In genomic region chr22:49301398-49302149, GRCh38 we compare ENCODE assay signal across 17 cellular contexts.
DNase-seq lines count a peak whose midpoint lies in the region; ATAC-seq and TF ChIP-seq lines count a peak whose summit lies in the region.
"Had no signal": no experiment of that assay in that cellular context is flagged by ENCODE, and none has a peak within 500 bp of the region (broad histone marks: within the 10 kb centered on the region; RNA-seq: fewer than 3 reads in every experiment).

No MANE protein-coding gene starts in this region.

- H3K4me3 Mint-ChIP-seq in natural killer cell (no peak overlapping the region), endodermal cell (no peak overlapping the region), progenitor cell of endocrine pancreas (ENCODE audit: low read depth) (no peak overlapping the region)
- no peak overlapping the region for H3K4me3 Mint-ChIP-seq in natural killer cell treated with Interleukin-12 subunit alpha and Interleukin-12 subunit beta and Interleukin-15 and Interleukin-18, amount 100 ng/mL, for 72 hours
- no peak overlapping the region for H3K4me3 Mint-ChIP-seq in stimulated activated effector memory CD8-positive, alpha-beta T cell treated with anti-CD3 and anti-CD28 coated beads, Interleukin-12 subunit alpha, Interleukin-12 subunit beta, amount 100 ng/mL, for 72 hours
- H3K4me3 Mint-ChIP-seq: CD8-positive, alpha-beta memory T cell had no signal

- H3K4me3 ChIP-seq in endodermal cell (ENCODE audit: low read length), result no peak overlapping the region

- H3K9ac ChIP-seq in endodermal cell (ENCODE audit: extremely low read depth, low read length, poor library complexity, severe bottlenecking), result no peak overlapping the region

- H3K4me1 ChIP-seq in endodermal cell (ENCODE audit: control insufficient read depth, insufficient read depth, low read length), result no peaks in the 10 kb centered on the region

- no peaks in the 10 kb centered on the region for H3K27me3 Mint-ChIP-seq in natural killer cell (ENCODE audit: low read depth in 2 of 2)
- H3K27me3 Mint-ChIP-seq in natural killer cell treated with Interleukin-12 subunit alpha and Interleukin-12 subunit beta and Interleukin-15 and Interleukin-18, amount 100 ng/mL, for 72 hours, result peaks cover 0 to 11% of the 10 kb centered on the region in 2 donors
- H3K27me3 Mint-ChIP-seq in endodermal cell (ENCODE audit: insufficient read depth), result no peaks in the 10 kb centered on the region
- peaks cover 12% of the 10 kb centered on the region for H3K27me3 Mint-ChIP-seq in progenitor cell of endocrine pancreas

- H3K9me3 Mint-ChIP-seq in natural killer cell (no peaks in the 10 kb centered on the region), endodermal cell (no peaks in the 10 kb centered on the region), progenitor cell of endocrine pancreas (ENCODE audit: low read depth) (no peaks in the 10 kb centered on the region)
- H3K9me3 Mint-ChIP-seq in natural killer cell treated with Interleukin-12 subunit alpha and Interleukin-12 subunit beta and Interleukin-15 and Interleukin-18, amount 100 ng/mL, for 72 hours, result no peaks in the 10 kb centered on the region
- no peaks in the 10 kb centered on the region for H3K9me3 Mint-ChIP-seq in stimulated activated effector memory CD8-positive, alpha-beta T cell treated with anti-CD3 and anti-CD28 coated beads, Interleukin-12 subunit alpha, Interleukin-12 subunit beta, amount 100 ng/mL, for 72 hours

- no peak overlapping the region for H3K27ac Mint-ChIP-seq in natural killer cell
- no peak overlapping the region for H3K27ac Mint-ChIP-seq in natural killer cell treated with Interleukin-12 subunit alpha and Interleukin-12 subunit beta and Interleukin-15 and Interleukin-18, amount 100 ng/mL, for 72 hours
- no peak overlapping the region for H3K27ac Mint-ChIP-seq in endodermal cell
- H3K27ac Mint-ChIP-seq in progenitor cell of endocrine pancreas, result no peak overlapping the region
- no peak overlapping the region for H3K27ac Mint-ChIP-seq in stimulated activated effector memory CD8-positive, alpha-beta T cell treated with anti-CD3 and anti-CD28 coated beads, Interleukin-12 subunit alpha, Interleukin-12 subunit beta, amount 100 ng/mL, for 72 hours
- H3K27ac Mint-ChIP-seq: CD8-positive, alpha-beta memory T cell had no signal

- TF ChIP-seq CTCF in natural killer cell (IDR thresholded peaks at IDR 0.05) (no peak), endodermal cell (conservative IDR thresholded peaks at IDR 0.05) (no peak), progenitor cell of endocrine pancreas (IDR thresholded peaks at IDR 0.05; ENCODE audit: unreplicated experiment) (no peak)

- H3K36me3 Mint-ChIP-seq in natural killer cell (no peaks in the 10 kb centered on the region), endodermal cell (ENCODE audit: low read depth) (no peaks in the 10 kb centered on the region), progenitor cell of endocrine pancreas (ENCODE audit: insufficient read depth) (no peaks in the 10 kb centered on the region)
- no peaks in the 10 kb centered on the region for H3K36me3 Mint-ChIP-seq in natural killer cell treated with Interleukin-12 subunit alpha and Interleukin-12 subunit beta and Interleukin-15 and Interleukin-18, amount 100 ng/mL, for 72 hours
- H3K36me3 Mint-ChIP-seq in stimulated activated effector memory CD8-positive, alpha-beta T cell treated with anti-CD3 and anti-CD28 coated beads, Interleukin-12 subunit alpha, Interleukin-12 subunit beta, amount 100 ng/mL, for 72 hours, result peaks cover 5% of the 10 kb centered on the region
- H3K36me3 Mint-ChIP-seq: CD8-positive, alpha-beta memory T cell had no signal

- H3K27ac ChIP-seq in endodermal cell (ENCODE audit: low read depth, low read length), result no peak overlapping the region
- H3K27ac ChIP-seq: neutrophil had no signal

- H3K27me3 ChIP-seq in endodermal cell (ENCODE audit: control insufficient read depth, insufficient read depth, low read length, poor library complexity, severe bottlenecking), result no peaks in the 10 kb centered on the region
- H3K27me3 ChIP-seq: neutrophil had no signal

- WGBS in endodermal cell (ENCODE audit: insufficient coverage in 1 of 2, insufficient read length in 1 of 2), 2 experiments, result 88 to 93% methylated on average over 23 to 37 of the region's 37 CpGs

- no peaks in the 10 kb centered on the region for H3K9me3 ChIP-seq in endodermal cell (ENCODE audit: control insufficient read depth, low read length)
- H3K9me3 ChIP-seq: neutrophil had no signal

- no peaks in the 10 kb centered on the region for H3K36me3 ChIP-seq in endodermal cell (ENCODE audit: control insufficient read depth, insufficient read depth, low read length)
- H3K36me3 ChIP-seq: neutrophil had no signal

- ATAC-seq in natural killer cell, result no peak
- no peak for ATAC-seq in natural killer cell treated with Interleukin-12 subunit alpha and Interleukin-12 subunit beta and Interleukin-15 and Interleukin-18, amount 100 ng/mL, for 72 hours
- no peak for ATAC-seq in stimulated activated effector memory CD8-positive, alpha-beta T cell treated with anti-CD3 and anti-CD28 coated beads, Interleukin-12 subunit alpha, Interleukin-12 subunit beta, amount 100 ng/mL, for 72 hours
- ATAC-seq: activated CD4-positive, CD25-positive, alpha-beta regulatory T cell treated with anti-CD3 and anti-CD28 coated beads, Interleukin-2, amount 50 U/mL, for 24 hours; left colon had no signal

- DNase-seq in natural killer cell, result peak; percentile 12
- no peak for DNase-seq in natural killer cell treated with Interleukin-12 subunit alpha and Interleukin-12 subunit beta and Interleukin-15 and Interleukin-18, amount 100 ng/mL, for 72 hours (ENCODE audit: low spot score)
- peak; percentile 43 for DNase-seq in endodermal cell
- peak; percentile 8 for DNase-seq in progenitor cell of endocrine pancreas (ENCODE audit: low spot score, unreplicated experiment)
- DNase-seq in NCI-H2029 treated with DMSO at 0.1 percent for 48 hours (lab: John Stamatoyannopoulos, UW), result no peak
- no peak for DNase-seq in stimulated activated effector memory CD8-positive, alpha-beta T cell treated with anti-CD3 and anti-CD28 coated beads, Interleukin-12 subunit alpha, Interleukin-12 subunit beta, amount 100 ng/mL, for 72 hours (ENCODE audit: low spot score in 2 of 2)
- DNase-seq in retina, result no peak
- DNase-seq: activated naive CD4-positive, alpha-beta T cell treated with anti-CD3 and anti-CD28 coated beads, Interleukin-2, amount 50 U/mL, for 16 hours; cerebellar nuclear complex; IMR-90; NCI-H1417; NCI-H69; substantia nigra had no signal

- H3K4me1 Mint-ChIP-seq in natural killer cell (no peaks in the 10 kb centered on the region), endodermal cell (no peaks in the 10 kb centered on the region), progenitor cell of endocrine pancreas (ENCODE audit: low read depth) (no peaks in the 10 kb centered on the region)
- no peaks in the 10 kb centered on the region for H3K4me1 Mint-ChIP-seq in natural killer cell treated with Interleukin-12 subunit alpha and Interleukin-12 subunit beta and Interleukin-15 and Interleukin-18, amount 100 ng/mL, for 72 hours (ENCODE audit: low read depth in 2 of 2)
- no peaks in the 10 kb centered on the region for H3K4me1 Mint-ChIP-seq in stimulated activated effector memory CD8-positive, alpha-beta T cell treated with anti-CD3 and anti-CD28 coated beads, Interleukin-12 subunit alpha, Interleukin-12 subunit beta, amount 100 ng/mL, for 72 hours
- H3K4me1 Mint-ChIP-seq: CD8-positive, alpha-beta memory T cell had no signal

- intact Hi-C loops in natural killer cell (cut with micrococcal nuclease), result no loop called here

Comparison
In these comparisons a context has a peak if more than half of its experiments do, and no peak if none do; other contexts are left out.
1. DNase-seq: peak in natural killer cell (single experiment), endodermal cell (single experiment) and progenitor cell of endocrine pancreas (single experiment); none in natural killer cell treated with Interleukin-12 subunit alpha and Interleukin-12 subunit beta and Interleukin-15 and Interleukin-18, amount 100 ng/mL, for 72 hours (single experiment), NCI-H2029 treated with DMSO at 0.1 percent for 48 hours (single experiment), stimulated activated effector memory CD8-positive, alpha-beta T cell treated with anti-CD3 and anti-CD28 coated beads, Interleukin-12 subunit alpha, Interleukin-12 subunit beta, amount 100 ng/mL, for 72 hours (0 of 2) and retina (single experiment).